ENCODE assay signal across 8 cellular contexts in the genomic region with DNA sequence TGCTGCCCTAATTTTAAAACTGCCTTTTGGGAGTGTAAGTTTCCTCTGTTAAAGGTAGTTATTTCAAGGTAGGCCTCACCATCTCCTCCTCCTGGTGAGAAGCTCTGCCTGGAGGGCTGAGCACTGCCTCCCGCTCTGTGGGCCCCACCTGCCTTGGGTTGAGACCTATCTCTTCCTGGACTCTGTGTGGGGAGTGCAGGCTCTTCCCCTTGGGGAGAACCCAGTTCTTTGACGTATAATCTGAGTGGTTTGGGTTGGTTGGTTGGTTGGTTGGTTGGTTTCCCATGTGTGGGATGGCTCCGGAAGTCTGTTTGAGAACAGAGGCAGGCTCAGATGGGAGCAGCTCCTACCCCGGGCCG. TPM values are rescaled to one million over a fixed set of nuclear protein-coding genes. Genes with fewer than 3 reads are reported as not detected.
DNase-seq lines count a peak whose midpoint lies in the region; ATAC-seq, FAIRE-seq and TF ChIP-seq lines count a peak whose summit lies in the region.

No MANE protein-coding gene starts in this region.

- H3K9me3 Mint-ChIP-seq in activated T-helper 17 cell treated with anti-CD3 and anti-CD28 coated beads, Interleukin-2, amount 50 U/mL, for 72 hours, result no peaks in the 10 kb centered on the region
- H3K9me3 Mint-ChIP-seq in type B pancreatic cell, result peaks cover 16% of the 10 kb centered on the region

- H3K9ac ChIP-seq in HepG2 (ENCODE audit: insufficient read depth, low read depth, low read length), result peak overlapping the region; percentile 67; the same call in 1 of the 2 replicates

- peak overlapping the region; percentile 75 for H3K4me3 Mint-ChIP-seq in activated T-helper 17 cell treated with anti-CD3 and anti-CD28 coated beads, Interleukin-2, amount 50 U/mL, for 72 hours
- H3K4me3 Mint-ChIP-seq in type B pancreatic cell, result peak overlapping the region; percentile 73

- peaks cover 98% of the 10 kb centered on the region for H3K79me2 ChIP-seq in HepG2 (ENCODE audit: insufficient read depth, low read length)

- peak; percentile 70 for ATAC-seq in activated T-helper 17 cell treated with anti-CD3 and anti-CD28 coated beads, Interleukin-2, amount 50 U/mL, for 72 hours (replicated peaks)
- ATAC-seq in HepG2, result peak; percentile 10
- no peak for ATAC-seq in HG02588 (IDR thresholded peaks at IDR 0.05; ENCODE audit: unreplicated experiment)

- no peaks in the 10 kb centered on the region for H3K9me3 ChIP-seq in HepG2 (ENCODE audit: low read length)

- TF ChIP-seq EP300 in HepG2 (IDR thresholded peaks at IDR 0.05; ENCODE audit: low read depth in 2 of 2, low read length in 2 of 2) (no peak), HepG2 (CRISPR knock-in tag; IDR thresholded peaks at IDR 0.05; ENCODE audit: borderline replicate concordance) (no peak)

- no peak overlapping the region for H2AFZ ChIP-seq in HepG2 (ENCODE audit: low read length)

- in situ Hi-C loops in HepG2 (cut with HindIII; ENCODE audit: extremely low pct_ligation_motif_present, low pct_unique_long_range_greater_than_20kb), result no loop called here

- H4K20me1 ChIP-seq in HepG2 (ENCODE audit: insufficient read depth, low read length), result peaks cover 3% of the 10 kb centered on the region; the same call in 1 of the 2 replicates

- H3K4me1 ChIP-seq in HepG2 (ENCODE audit: insufficient read depth, low read length), result peaks cover 100% of the 10 kb centered on the region

- POLR2A ChIA-PET in HepG2 (lab: Yijun Ruan, JAX), result interaction anchor here (0.6 to 3.4 kb wide), 12 partner anchors 11 to 44 kb away, joined by 3 to 51 read pairs (median 4); partner anchors contain the start of gene ACTN4

- peak overlapping the region in 1 of 3 experiments; percentile 49; a peak in 1 of 6 replicates for H3K4me3 ChIP-seq in HepG2 (replicated peaks in 1 of 3; ENCODE audit: insufficient read depth in 1 of 3, low read depth in 2 of 3, low read length in 3 of 3)

- BruUV-seq in HepG2 (replicated peaks; lab: Mats Ljungman, UMichigan), result no TSS peak

- TF ChIP-seq RAD21 in HepG2 (CRISPR knock-in tag; IDR thresholded peaks at IDR 0.05), result no peak

- WGBS in HepG2 (ENCODE audit: low lambda C conversion rate), result 86% methylated on average over 4 of the region's 5 CpGs

- TF ChIP-seq CTCF in HepG2 (CRISPR knock-in tag; IDR thresholded peaks at IDR 0.05), result no peak
- no peak for TF ChIP-seq CTCF in type B pancreatic cell (conservative IDR thresholded peaks at IDR 0.05)

- TF ChIP-seq POLR2A in HepG2 (IDR thresholded peaks at IDR 0.05; ENCODE audit: insufficient read depth in 1 of 2, low read depth in 2 of 2, low read length in 2 of 2), result no peak

- CTCF ChIA-PET in HepG2 (lab: Yijun Ruan, JAX; ENCODE audit: low intra/inter-chr PET ratio, low total read pairs), result interaction anchor here (1.2 kb wide), 1 partner anchor 52 kb away, joined by 3 read pairs; no protein-coding TSS in a partner anchor

- peak overlapping the region; percentile 90 for H3K27ac Mint-ChIP-seq in activated T-helper 17 cell treated with anti-CD3 and anti-CD28 coated beads, Interleukin-2, amount 50 U/mL, for 72 hours
- H3K27ac Mint-ChIP-seq in type B pancreatic cell, result peak overlapping the region; percentile 100

- peak; percentile 16 for DNase-seq in stimulated activated CD4-positive, alpha-beta T cell treated with anti-CD3 and anti-CD28 coated beads, Interleukin-1b, Interleukin-23, amount 100 ng/mL, for 48 hours
- no peak for DNase-seq in stimulated activated CD4-positive, alpha-beta T cell treated with anti-CD3 and anti-CD28 coated beads, Interleukin-2, amount 100 ng/mL, for 48 hours
- DNase-seq in HepG2 (ENCODE audit: low spot score) (no peak), type B pancreatic cell (ENCODE audit: extremely low spot score, unreplicated experiment) (no peak), iPS-NIHi11 (ENCODE audit: low spot score) (no peak), cerebellar nuclear complex (lab: John Stamatoyannopoulos, UW) (no peak)

- intact Hi-C loops in HepG2 (cut with micrococcal nuclease; ENCODE audit: unreplicated experiment), result loop anchor here (5.0 kb wide), 1 partner anchor 34 kb away; no protein-coding TSS in a partner anchor

- peaks cover 52% of the 10 kb centered on the region for H3K4me1 Mint-ChIP-seq in activated T-helper 17 cell treated with anti-CD3 and anti-CD28 coated beads, Interleukin-2, amount 50 U/mL, for 72 hours
- H3K4me1 Mint-ChIP-seq in type B pancreatic cell (ENCODE audit: unreplicated experiment), result peaks cover 64% of the 10 kb centered on the region

- peak overlapping the region; percentile 68 for H3K4me2 ChIP-seq in HepG2 (ENCODE audit: low read depth, low read length)

- peak overlapping the region; percentile 85 for H3K27ac ChIP-seq in HepG2 (ENCODE audit: extremely low read length, insufficient read depth, low read length)

- peaks cover 23% of the 10 kb centered on the region for H3K36me3 Mint-ChIP-seq in activated T-helper 17 cell treated with anti-CD3 and anti-CD28 coated beads, Interleukin-2, amount 50 U/mL, for 72 hours (ENCODE audit: low read depth)
- H3K36me3 Mint-ChIP-seq in type B pancreatic cell, result peaks cover 39% of the 10 kb centered on the region

- peaks cover 9 to 15% of the 10 kb centered on the region in 2 experiments; a peak in 4 of 5 replicates for H3K36me3 ChIP-seq in HepG2 (replicated peaks in 1 of 2; ENCODE audit: control insufficient read depth in 1 of 2, insufficient read depth in 2 of 2, low read length in 2 of 2)

- no peaks in the 10 kb centered on the region for H3K27me3 ChIP-seq in HepG2 (ENCODE audit: control insufficient read depth in 1 of 2, insufficient read depth in 2 of 2, low read length in 2 of 2)

- FAIRE-seq in HepG2 (lab: Jason Lieb, UNC), result no peak

- no peaks in the 10 kb centered on the region for H3K27me3 Mint-ChIP-seq in activated T-helper 17 cell treated with anti-CD3 and anti-CD28 coated beads, Interleukin-2, amount 50 U/mL, for 72 hours
- H3K27me3 Mint-ChIP-seq in type B pancreatic cell, result no peaks in the 10 kb centered on the region

TF ChIP-seq in HepG2, 621 proteins besides CTCF, POLR2A, EP300 and RAD21 (continues in another document):
- peak; percentile 35; the same call in 1 of the 2 replicates for TF ChIP-seq ZBTB38 (CRISPR knock-in tag; IDR thresholded peaks at IDR 0.05)

RNA-seq across cellular contexts. Expression of gene ACTN4, which starts 39.1 kb away (rescaled TPM):
- 100 to 1,000 TPM; 312 to 393 TPM for total RNA-seq in activated T-helper 17 cell treated with anti-CD3 and anti-CD28 coated beads, Interleukin-2, amount 50 U/mL, for 72 hours
- 167 and 192 TPM in 2 replicates for total RNA-seq in HepG2 (2016; rRNA removed; fragmentation: Illumina TruSeq; extraction: Trizol)
- total RNA-seq in HepG2 (2016; cell fraction: cytosol; rRNA removed; fragmentation: Illumina TruSeq; extraction: Trizol; ENCODE audit: low read depth), result 13.8 and 15.0 TPM in 2 replicates
- 122 and 176 TPM in 2 replicates for total RNA-seq in HepG2 (2016; cell fraction: insoluble cytoplasmic fraction; rRNA removed; fragmentation: Illumina TruSeq; extraction: Trizol)
- total RNA-seq in HepG2 (2016; cell fraction: membrane; rRNA removed; fragmentation: Illumina TruSeq; extraction: Trizol), result 28.6 and 34.1 TPM in 2 replicates
- total RNA-seq in HepG2 (2016; cell fraction: nucleus; rRNA removed; fragmentation: Illumina TruSeq; extraction: Trizol), result 148 and 165 TPM in 2 replicates
- 171 and 223 TPM in 2 replicates for polyA plus RNA-seq in HepG2 (2011; rRNA removed)
- 82.2 and 91.7 TPM in 2 replicates for polyA plus RNA-seq in HepG2 (2011; cell fraction: cytosol; rRNA removed)
- polyA plus RNA-seq in HepG2 (2011; cell fraction: nucleus; rRNA removed), result 437 and 620 TPM in 2 replicates
- 222 and 260 TPM in 2 replicates for polyA plus RNA-seq in HepG2 (2012)
- 5.8 and 8.5 TPM in 2 replicates for polyA plus RNA-seq in HepG2 (2016; cell fraction: cytosol; fragmentation: Illumina TruSeq; extraction: Trizol; ENCODE audit: low read depth)
- polyA plus RNA-seq in HepG2 (2016; cell fraction: insoluble cytoplasmic fraction; fragmentation: Illumina TruSeq; extraction: Trizol; ENCODE audit: low read depth), result 192 and 256 TPM in 2 replicates
- polyA plus RNA-seq in HepG2 (2016; cell fraction: membrane; fragmentation: Illumina TruSeq; extraction: Trizol; ENCODE audit: low read depth), result 20.9 and 27.6 TPM in 2 replicates
- 435 and 441 TPM in 2 replicates for polyA plus RNA-seq in HepG2 (2016; cell fraction: nucleus; fragmentation: Illumina TruSeq; extraction: Trizol; ENCODE audit: insufficient read depth, low read depth)
- 172 and 192 TPM in 2 replicates for polyA minus RNA-seq in HepG2 (2011; rRNA and poly(A)+ RNA removed; ENCODE audit: low replicate concordance)
- polyA minus RNA-seq in HepG2 (2011; cell fraction: cytosol; rRNA and poly(A)+ RNA removed), result 86.2 and 95.5 TPM in 2 replicates
- 73.1 and 75.2 TPM in 2 replicates for polyA minus RNA-seq in HepG2 (2011; cell fraction: nucleus; rRNA and poly(A)+ RNA removed)
- 475 and 776 TPM in 2 replicates for total RNA-seq in type B pancreatic cell (ENCODE audit: low replicate concordance)

RNA-seq across cellular contexts. Expression of gene CAPN12, which starts 57.8 kb away (rescaled TPM):
- 10 to 100 TPM in 1 of 2 donors, 1 to 10 TPM in 1; 3.8 to 75.3 TPM for total RNA-seq in activated T-helper 17 cell treated with anti-CD3 and anti-CD28 coated beads, Interleukin-2, amount 50 U/mL, for 72 hours
- total RNA-seq in HepG2 (2016; rRNA removed; fragmentation: Illumina TruSeq; extraction: Trizol) (0.62 and 1.6 TPM in 2 replicates), type B pancreatic cell (ENCODE audit: low replicate concordance) (3.0 and 4.5 TPM in 2 replicates)
- 1.0 and 1.2 TPM in 2 replicates for total RNA-seq in HepG2 (2016; cell fraction: cytosol; rRNA removed; fragmentation: Illumina TruSeq; extraction: Trizol; ENCODE audit: low read depth)
- total RNA-seq in HepG2 (2016; cell fraction: insoluble cytoplasmic fraction; rRNA removed; fragmentation: Illumina TruSeq; extraction: Trizol), result 0.30 and 1.3 TPM in 2 replicates
- 0.49 and 0.59 TPM in 2 replicates for total RNA-seq in HepG2 (2016; cell fraction: membrane; rRNA removed; fragmentation: Illumina TruSeq; extraction: Trizol)
- 2.3 and 2.9 TPM in 2 replicates for total RNA-seq in HepG2 (2016; cell fraction: nucleus; rRNA removed; fragmentation: Illumina TruSeq; extraction: Trizol)
- 13.6 and 20.4 TPM in 2 replicates for polyA plus RNA-seq in HepG2 (2011; rRNA removed)
- 3.4 and 3.8 TPM in 2 replicates for polyA plus RNA-seq in HepG2 (2011; cell fraction: cytosol; rRNA removed)
- 230 and 249 TPM in 2 replicates for polyA plus RNA-seq in HepG2 (2011; cell fraction: nucleus; rRNA removed)
- 8.4 and 11.4 TPM in 2 replicates for polyA plus RNA-seq in HepG2 (2012)
- 0.35 and 0.73 TPM in 2 replicates for polyA plus RNA-seq in HepG2 (2016; cell fraction: cytosol; fragmentation: Illumina TruSeq; extraction: Trizol; ENCODE audit: low read depth)
- polyA plus RNA-seq in HepG2 (2016; cell fraction: insoluble cytoplasmic fraction; fragmentation: Illumina TruSeq; extraction: Trizol; ENCODE audit: low read depth), result 0.66 and 0.96 TPM in 2 replicates
- 0.66 and 0.81 TPM in 2 replicates for polyA plus RNA-seq in HepG2 (2016; cell fraction: membrane; fragmentation: Illumina TruSeq; extraction: Trizol; ENCODE audit: low read depth)
- polyA plus RNA-seq in HepG2 (2016; cell fraction: nucleus; fragmentation: Illumina TruSeq; extraction: Trizol; ENCODE audit: insufficient read depth, low read depth), result 16.2 and 18.9 TPM in 2 replicates
- polyA minus RNA-seq in HepG2 (2011; rRNA and poly(A)+ RNA removed; ENCODE audit: low replicate concordance), result 4.4 TPM in 1 of 2 replicates, not detected in the other
- 0.69 and 2.0 TPM in 2 replicates for polyA minus RNA-seq in HepG2 (2011; cell fraction: cytosol; rRNA and poly(A)+ RNA removed)
- polyA minus RNA-seq in HepG2 (2011; cell fraction: nucleus; rRNA and poly(A)+ RNA removed), result 10.0 and 11.6 TPM in 2 replicates
